Comparison of ENCODE assay signal across 22 cellular contexts in the genomic region with DNA sequence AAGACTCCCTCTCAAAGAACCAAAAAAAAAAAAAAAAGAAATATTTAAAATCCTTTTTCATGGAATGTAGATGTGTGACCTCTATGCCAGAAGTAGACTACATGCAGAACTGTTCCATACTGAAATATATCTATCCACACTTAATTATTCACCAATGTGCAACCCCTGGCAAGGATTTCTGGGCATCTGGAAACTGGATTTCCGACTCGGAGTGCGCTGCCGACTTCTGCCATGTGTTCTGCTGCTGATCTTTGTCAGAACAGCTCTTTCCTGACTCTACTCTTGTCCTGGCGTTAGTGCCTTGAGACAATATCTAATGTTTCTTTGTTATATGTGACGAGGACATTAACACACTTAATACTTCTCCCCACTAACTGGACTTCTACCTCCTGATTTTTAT.
"Had no signal": no experiment of that assay in that cellular context is flagged by ENCODE, and none has a peak within 500 bp of the region (broad histone marks: within the 10 kb centered on the region; RNA-seq: fewer than 3 reads in every experiment).

No MANE protein-coding gene starts in this region.

- H3K27me3 ChIP-seq: MG63, SJCRH30 had no signal

- H3K4me1 ChIP-seq: SJCRH30 had no signal

- H3K27ac ChIP-seq: RWPE1, SJCRH30 had no signal

- H3K36me3 ChIP-seq: MG63, SJCRH30 had no signal

- ATAC-seq: HepG2, T-cell had no signal

- H3K4me3 ChIP-seq: MG63, SJCRH30 had no signal

- H3K9me3 ChIP-seq: MG63, SJCRH30 had no signal

- DNase-seq: IMR-90, Karpas-422, KG1, MG63, NCI-H1092, NCI-H1105 treated with DMSO at 0.1 percent for 48 hours, NCI-H1417 treated with DMSO at 0.1 percent for 48 hours, NCI-H146, NCI-H1694 treated with DMSO at 0.1 percent for 48 hours, NCI-H1930, NCI-H2081, NCI-H2107, NCI-H2227 treated with DMSO at 0.1 percent for 48 hours, NCI-H524, NCI-H526 treated with DMSO at 0.1 percent for 48 hours, NCI-H774, SHP77 treated with DMSO at 0.1 percent for 48 hours, SJCRH30, SW 1271, T-cell had no signal
